In the genomic region with DNA sequence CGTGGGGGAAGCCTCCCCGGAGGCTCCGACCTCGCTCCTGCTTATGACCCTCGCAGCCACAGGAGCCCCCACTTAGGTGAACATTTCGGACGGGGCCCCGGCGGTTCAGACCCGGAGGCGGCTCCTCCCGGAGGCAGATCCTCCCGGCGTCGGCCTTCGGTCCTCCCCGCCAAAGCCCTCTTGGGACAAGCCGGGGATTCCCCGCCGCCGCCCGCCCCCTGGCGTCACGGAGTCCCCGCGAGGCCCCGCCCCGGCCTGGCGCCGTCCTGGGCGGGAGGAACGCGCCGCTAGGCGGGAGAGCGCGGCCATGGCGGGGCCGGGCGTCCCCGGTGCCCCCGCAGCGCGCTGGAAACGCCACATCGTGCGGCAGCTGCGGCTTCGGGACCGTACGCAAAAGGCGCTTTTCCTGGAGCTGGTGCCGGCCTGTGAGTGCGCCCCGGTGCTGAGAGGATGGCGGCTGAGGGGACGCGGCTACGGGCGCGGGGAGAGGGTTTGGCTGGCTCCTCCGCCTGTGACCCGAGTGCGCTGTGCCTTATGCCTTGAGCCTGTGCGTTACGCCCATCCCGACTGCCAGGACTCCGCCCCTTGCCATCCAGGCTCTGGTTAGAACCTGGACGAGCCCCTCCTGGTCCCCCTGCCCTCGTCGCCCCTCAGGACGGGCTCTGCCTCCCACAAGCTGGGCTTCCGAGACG, we compare ENCODE assay signal across 1 cellular context.
TF ChIP-seq lines count a peak whose summit lies in the region.

ATG16L2 (plus strand) TSS at position 273 of the 692 bp plus-strand sequence; CDS start at position 308, 35 bp downstream.

TF ChIP-seq in IMR-90, 13 proteins besides CTCF, POLR2A, EP300 and RAD21:
- TF ChIP-seq MAZ (IDR thresholded peaks at IDR 0.05; ENCODE audit: borderline replicate concordance, low read depth, low read length) (no peak; the same call in 1 of the 2 replicates), CEBPB (IDR thresholded peaks at IDR 0.05; ENCODE audit: low read depth, low read length) (no peak), BHLHE40 (IDR thresholded peaks at IDR 0.05; ENCODE audit: low read depth, low read length) (peak; percentile 94), CHD1 (IDR thresholded peaks at IDR 0.05; ENCODE audit: low read depth, low read length) (peak; percentile 90; the same call in 1 of the 2 replicates)
